2 cellular contexts compared by ENCODE assay signal in the genomic region with DNA sequence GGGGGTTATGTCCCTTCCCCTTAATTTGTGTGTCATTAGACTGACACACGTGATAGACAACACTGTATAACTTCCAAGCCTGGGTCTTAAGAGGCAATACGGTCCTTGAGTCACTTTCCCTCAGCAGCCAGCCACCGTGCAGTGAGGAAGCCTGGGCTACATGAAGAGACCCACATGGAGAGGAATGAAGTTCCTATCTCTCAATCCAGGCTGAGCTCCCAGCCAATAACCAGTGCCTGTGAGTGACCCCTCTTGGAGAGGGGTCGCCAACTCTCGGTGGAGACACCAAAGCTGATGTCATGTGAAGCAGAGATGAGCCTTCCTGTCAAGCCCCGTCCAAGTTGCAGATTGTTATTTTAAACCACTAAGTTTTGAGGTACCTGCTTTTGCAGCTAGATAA.
TF ChIP-seq lines count a peak whose summit lies in the region.

No MANE protein-coding gene starts in this region.

TF ChIP-seq in IMR-90, 13 proteins besides CTCF, POLR2A, EP300 and RAD21:
- no peak for TF ChIP-seq MAZ (IDR thresholded peaks at IDR 0.05; ENCODE audit: borderline replicate concordance, low read depth, low read length)
- TF ChIP-seq USF2 (IDR thresholded peaks at IDR 0.05; ENCODE audit: low read depth, low read length) = no peak
- TF ChIP-seq FOS (IDR thresholded peaks at IDR 0.05; ENCODE audit: low read depth, low read length) = no peak
- TF ChIP-seq MAFK (IDR thresholded peaks at IDR 0.05; ENCODE audit: low read depth, low read length) = no peak
- no peak for TF ChIP-seq NFE2L2 (IDR thresholded peaks at IDR 0.05; ENCODE audit: low read depth, low read length)
- TF ChIP-seq SMC3 (IDR thresholded peaks at IDR 0.05; ENCODE audit: low read depth, low read length) = no peak
- no peak for TF ChIP-seq BHLHE40 (IDR thresholded peaks at IDR 0.05; ENCODE audit: low read depth, low read length)
- no peak for TF ChIP-seq CEBPB (IDR thresholded peaks at IDR 0.05; ENCODE audit: low read depth, low read length)
- no peak for TF ChIP-seq RFX5 (IDR thresholded peaks at IDR 0.05; ENCODE audit: low read depth, low read length)

TF ChIP-seq in H1, 55 proteins besides CTCF, POLR2A, EP300 and RAD21:
- TF ChIP-seq ASH2L (IDR thresholded peaks at IDR 0.05; ENCODE audit: low read length) = no peak
- no peak for TF ChIP-seq CREB1 (IDR thresholded peaks at IDR 0.05)
